1 cellular context compared by ENCODE assay signal in genomic region chrX:53681661-53682060, GRCh38.
TF ChIP-seq lines count a peak whose summit lies in the region.

No MANE protein-coding gene starts in this region.

TF ChIP-seq in HepG2, 621 proteins besides CTCF, POLR2A, EP300 and RAD21:
- no peak for TF ChIP-seq DMAP1 (CRISPR knock-in tag; IDR thresholded peaks at IDR 0.05)
- TF ChIP-seq ZFP1 (CRISPR knock-in tag; IDR thresholded peaks at IDR 0.05): no peak
- no peak for TF ChIP-seq MED8 (CRISPR knock-in tag; IDR thresholded peaks at IDR 0.05; ENCODE audit: insufficient replicate concordance)
- TF ChIP-seq NRL (CRISPR knock-in tag; IDR thresholded peaks at IDR 0.05; ENCODE audit: borderline replicate concordance): no peak
- no peak for TF ChIP-seq HOXA3 (CRISPR knock-in tag; IDR thresholded peaks at IDR 0.05)
- TF ChIP-seq ZNF607 (CRISPR knock-in tag; IDR thresholded peaks at IDR 0.05; ENCODE audit: borderline replicate concordance): no peak
- TF ChIP-seq ONECUT2 (CRISPR knock-in tag; IDR thresholded peaks at IDR 0.05): no peak
- no peak for TF ChIP-seq ZNF282 (IDR thresholded peaks at IDR 0.05; ENCODE audit: partially characterized antibody)
- TF ChIP-seq ZNF704 (CRISPR knock-in tag; IDR thresholded peaks at IDR 0.05; ENCODE audit: borderline replicate concordance): no peak
- TF ChIP-seq ZNF597 (CRISPR knock-in tag; IDR thresholded peaks at IDR 0.05): no peak
- no peak for TF ChIP-seq ZNF275 (CRISPR knock-in tag; IDR thresholded peaks at IDR 0.05; ENCODE audit: borderline replicate concordance)
- TF ChIP-seq POGZ (CRISPR knock-in tag; IDR thresholded peaks at IDR 0.05): no peak
- no peak for TF ChIP-seq CBX2 (IDR thresholded peaks at IDR 0.05; ENCODE audit: low read depth, low read length)
- TF ChIP-seq CBX2 (CRISPR knock-in tag; IDR thresholded peaks at IDR 0.05; ENCODE audit: low read depth): no peak
- TF ChIP-seq, protein P1, sequence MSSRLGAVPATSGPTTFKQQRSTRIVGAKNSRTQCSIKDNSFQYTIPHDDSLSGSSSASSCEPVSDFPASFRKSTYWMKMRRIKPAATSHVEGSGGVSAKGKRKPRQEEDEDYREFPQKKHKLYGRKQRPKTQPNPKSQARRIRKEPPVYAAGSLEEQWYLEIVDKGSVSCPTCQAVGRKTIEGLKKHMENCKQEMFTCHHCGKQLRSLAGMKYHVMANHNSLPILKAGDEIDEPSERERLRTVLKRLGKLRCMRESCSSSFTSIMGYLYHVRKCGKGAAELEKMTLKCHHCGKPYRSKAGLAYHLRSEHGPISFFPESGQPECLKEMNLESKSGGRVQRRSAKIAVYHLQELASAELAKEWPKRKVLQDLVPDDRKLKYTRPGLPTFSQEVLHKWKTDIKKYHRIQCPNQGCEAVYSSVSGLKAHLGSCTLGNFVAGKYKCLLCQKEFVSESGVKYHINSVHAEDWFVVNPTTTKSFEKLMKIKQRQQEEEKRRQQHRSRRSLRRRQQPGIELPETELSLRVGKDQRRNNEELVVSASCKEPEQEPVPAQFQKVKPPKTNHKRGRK (CRISPR knock-in tag; IDR thresholded peaks at IDR 0.05): no peak
- no peak for TF ChIP-seq MATR3 (CRISPR knock-in tag; IDR thresholded peaks at IDR 0.05)
